8 cellular contexts compared by ENCODE assay signal in the genomic region with DNA sequence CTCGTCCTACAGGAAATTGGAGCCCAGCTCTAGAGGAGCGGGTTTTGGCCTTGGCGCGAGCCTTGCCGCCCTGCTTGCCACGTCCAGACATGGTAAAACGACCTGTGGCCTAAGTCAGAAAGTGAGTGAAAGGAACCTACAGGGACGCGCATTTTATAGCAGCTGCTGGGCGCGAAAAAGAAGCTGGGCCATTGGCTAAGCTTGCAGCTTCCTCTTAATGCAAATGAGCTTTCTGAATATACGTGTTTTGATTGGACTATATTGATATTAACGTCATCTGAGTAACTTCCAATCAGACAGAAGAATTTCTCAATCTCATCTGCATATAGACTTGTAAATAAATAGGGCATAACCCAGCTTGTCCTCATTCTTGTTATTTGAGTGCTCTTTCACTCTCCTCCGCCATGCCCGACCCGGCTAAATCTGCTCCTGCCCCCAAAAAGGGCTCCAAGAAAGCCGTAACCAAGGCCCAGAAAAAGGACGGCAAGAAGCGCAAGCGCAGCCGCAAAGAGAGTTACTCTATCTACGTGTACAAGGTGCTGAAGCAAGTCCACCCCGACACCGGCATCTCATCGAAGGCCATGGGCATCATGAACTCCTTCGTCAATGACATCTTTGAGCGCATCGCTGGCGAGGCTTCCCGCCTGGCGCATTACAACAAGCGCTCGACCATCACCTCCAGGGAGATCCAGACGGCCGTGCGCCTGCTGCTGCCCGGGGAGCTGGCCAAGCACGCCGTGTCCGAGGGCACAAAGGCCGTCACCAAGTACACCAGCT. TPM values are rescaled to one million over a fixed set of nuclear protein-coding genes. Genes with fewer than 3 reads are reported as not detected.
DNase-seq lines count a peak whose midpoint lies in the region; ATAC-seq and TF ChIP-seq lines count a peak whose summit lies in the region.

No MANE protein-coding gene starts in this region.

- no peaks in the 10 kb centered on the region for H3K9me3 ChIP-seq in cardiac muscle cell (ENCODE audit: low read depth)

- peak overlapping the region; percentile 98 for H3K27ac Mint-ChIP-seq in activated naive CD4-positive, alpha-beta T cell treated with anti-CD3 and anti-CD28 coated beads, Interleukin-2, amount 50 U/mL, for 24 hours
- H3K27ac Mint-ChIP-seq in type B pancreatic cell, result no peak overlapping the region

- H3K4me1 ChIP-seq in cardiac muscle cell (ENCODE audit: low read depth), result peaks cover 20% of the 10 kb centered on the region

- H3K27me3 ChIP-seq in GM06990 (replicated peaks; ENCODE audit: control insufficient read depth, insufficient read depth, low read length), result no peaks in the 10 kb centered on the region
- no peaks in the 10 kb centered on the region for H3K27me3 ChIP-seq in cardiac muscle cell

- no peak overlapping the region for H3K4me3 Mint-ChIP-seq in activated naive CD4-positive, alpha-beta T cell treated with anti-CD3 and anti-CD28 coated beads, Interleukin-2, amount 50 U/mL, for 24 hours
- H3K4me3 Mint-ChIP-seq in type B pancreatic cell, result no peak overlapping the region

- peaks cover 3% of the 10 kb centered on the region for H3K9me3 Mint-ChIP-seq in activated naive CD4-positive, alpha-beta T cell treated with anti-CD3 and anti-CD28 coated beads, Interleukin-2, amount 50 U/mL, for 24 hours
- no peaks in the 10 kb centered on the region for H3K9me3 Mint-ChIP-seq in type B pancreatic cell

- H3K4me1 Mint-ChIP-seq in activated naive CD4-positive, alpha-beta T cell treated with anti-CD3 and anti-CD28 coated beads, Interleukin-2, amount 50 U/mL, for 24 hours, result peaks cover 20% of the 10 kb centered on the region
- peaks cover 34% of the 10 kb centered on the region for H3K4me1 Mint-ChIP-seq in type B pancreatic cell (ENCODE audit: unreplicated experiment)

- H3K4me3 ChIP-seq in GM06990 (replicated peaks; ENCODE audit: low read depth, low read length) (peak overlapping the region; percentile 76), cardiac muscle cell (peak overlapping the region; percentile 79)

- TF ChIP-seq CTCF in GM06990 (IDR thresholded peaks at IDR 0.05; ENCODE audit: insufficient read depth, low read length, poor library complexity, severe bottlenecking) (no peak), cardiac muscle cell (IDR thresholded peaks at IDR 0.05; ENCODE audit: low read depth, low read length) (no peak), type B pancreatic cell (conservative IDR thresholded peaks at IDR 0.05) (no peak)

- no peaks in the 10 kb centered on the region for H3K27me3 Mint-ChIP-seq in activated naive CD4-positive, alpha-beta T cell treated with anti-CD3 and anti-CD28 coated beads, Interleukin-2, amount 50 U/mL, for 24 hours
- no peaks in the 10 kb centered on the region for H3K27me3 Mint-ChIP-seq in type B pancreatic cell

- ATAC-seq in HG02571 (IDR thresholded peaks at IDR 0.05; ENCODE audit: unreplicated experiment), result peak; percentile 46

- DNase-seq in GM06990 (ENCODE audit: extremely low read depth, insufficient read length), result no peak
- DNase-seq in NCI-H1048 (lab: John Stamatoyannopoulos, UW), result peak; percentile 95
- peak; percentile 99 for DNase-seq in SK-N-DZ (ENCODE audit: low spot score)
- peak; percentile 95 to 97 for DNase-seq in cardiac muscle cell (ENCODE audit: low read depth in 1 of 2, low spot score in 1 of 2)
- DNase-seq in pons (ENCODE audit: low spot score), result peak; percentile 97
- DNase-seq in type B pancreatic cell (ENCODE audit: extremely low spot score, unreplicated experiment), result peak; percentile 90

- H3K36me3 ChIP-seq in GM06990 (ENCODE audit: control insufficient read depth, insufficient read depth, low read length) (no peaks in the 10 kb centered on the region), cardiac muscle cell (no peaks in the 10 kb centered on the region)

- peaks cover 2% of the 10 kb centered on the region for H3K36me3 Mint-ChIP-seq in activated naive CD4-positive, alpha-beta T cell treated with anti-CD3 and anti-CD28 coated beads, Interleukin-2, amount 50 U/mL, for 24 hours
- no peaks in the 10 kb centered on the region for H3K36me3 Mint-ChIP-seq in type B pancreatic cell

- H3K27ac ChIP-seq in cardiac muscle cell, result peak overlapping the region; percentile 90

RNA-seq across cellular contexts. Expression of gene OR2B2, which starts 18.9 kb away (rescaled TPM):
- polyA plus RNA-seq in SK-N-DZ (2014; cell fraction: cytosol; rRNA removed), result not detected in 2 replicates
- not detected in 2 replicates for polyA plus RNA-seq in SK-N-DZ (2014; cell fraction: nucleus; rRNA removed)
- total RNA-seq in cardiac muscle cell (not detected in 2 replicates), type B pancreatic cell (ENCODE audit: low replicate concordance) (not detected in 2 replicates)
- not detected in 2 replicates for polyA plus RNA-seq in cardiac muscle cell
